ENCODE assay signal across 8 cellular contexts in genomic region chr13:60369242-60369641, GRCh38. TPM values are rescaled to one million over a fixed set of nuclear protein-coding genes. Genes with fewer than 3 reads are reported as not detected.
DNase-seq lines count a peak whose midpoint lies in the region; ATAC-seq, FAIRE-seq and TF ChIP-seq lines count a peak whose summit lies in the region.
"Had no signal": no experiment of that assay in that cellular context is flagged by ENCODE, and none has a peak within 500 bp of the region (broad histone marks: within the 10 kb centered on the region; RNA-seq: fewer than 3 reads in every experiment).

No MANE protein-coding gene starts in this region.

- no peak overlapping the region for H3K9ac ChIP-seq in astrocyte (ENCODE audit: low read length)

- H3K9me3 ChIP-seq in astrocyte (ENCODE audit: insufficient read depth, low read depth, low read length) (no peaks in the 10 kb centered on the region), osteoblast (ENCODE audit: low read depth, low read length) (no peaks in the 10 kb centered on the region)

- no peaks in the 10 kb centered on the region for H3K36me3 Mint-ChIP-seq in astrocyte (ENCODE audit: low read depth, unreplicated experiment)

- H2AFZ ChIP-seq in astrocyte (ENCODE audit: low read depth, low read length) (no peak overlapping the region), osteoblast (ENCODE audit: low read length) (no peak overlapping the region)

- no peaks in the 10 kb centered on the region for H3K27me3 Mint-ChIP-seq in astrocyte (ENCODE audit: low read depth, unreplicated experiment)
- peaks cover 14% of the 10 kb centered on the region for H3K27me3 Mint-ChIP-seq in stimulated activated naive CD8-positive, alpha-beta T cell treated with anti-CD3 and anti-CD28 coated beads, Interleukin-15, amount 100 ng/mL, for 72 hours

- no peaks in the 10 kb centered on the region for H3K9me3 Mint-ChIP-seq in astrocyte (ENCODE audit: unreplicated experiment)
- H3K9me3 Mint-ChIP-seq in stimulated activated naive CD8-positive, alpha-beta T cell treated with anti-CD3 and anti-CD28 coated beads, Interleukin-15, amount 100 ng/mL, for 72 hours = peaks cover 4 to 7% of the 10 kb centered on the region in 2 donors

- no peak overlapping the region for H3K27ac Mint-ChIP-seq in astrocyte (ENCODE audit: unreplicated experiment)
- H3K27ac Mint-ChIP-seq in stimulated activated naive CD8-positive, alpha-beta T cell treated with anti-CD3 and anti-CD28 coated beads, Interleukin-15, amount 100 ng/mL, for 72 hours = no peak overlapping the region

- peak; percentile 41 for TF ChIP-seq CTCF in astrocyte (IDR thresholded peaks at IDR 0.05; ENCODE audit: insufficient read depth, low read depth, low read length)
- peak; percentile 35 for TF ChIP-seq CTCF in osteoblast (IDR thresholded peaks at IDR 0.05; ENCODE audit: extremely low read depth, low read depth, low read length)

- H4K20me1 ChIP-seq in astrocyte (ENCODE audit: insufficient read depth, low read length) (no peaks in the 10 kb centered on the region), osteoblast (ENCODE audit: insufficient read depth, low read length) (no peaks in the 10 kb centered on the region)

- H3K4me2 ChIP-seq in astrocyte (ENCODE audit: low read length) (no peak overlapping the region), osteoblast (ENCODE audit: insufficient read depth, low read length) (no peak overlapping the region)

- H3K27me3 ChIP-seq in astrocyte (ENCODE audit: insufficient read depth, low read length) = no peaks in the 10 kb centered on the region
- no peaks in the 10 kb centered on the region for H3K27me3 ChIP-seq in osteoblast (ENCODE audit: insufficient read depth, low read length)

- no peak overlapping the region for H3K4me3 ChIP-seq in astrocyte (ENCODE audit: insufficient read depth, low read depth, low read length)
- no peak overlapping the region for H3K4me3 ChIP-seq in osteoblast (ENCODE audit: insufficient read depth, low read length)

- no peak for TF ChIP-seq POLR2A in GM12891 (IDR thresholded peaks at IDR 0.05; ENCODE audit: low read depth, low read length)

- no peaks in the 10 kb centered on the region for H3K4me1 ChIP-seq in astrocyte (ENCODE audit: insufficient read depth, low read length)
- no peaks in the 10 kb centered on the region for H3K4me1 ChIP-seq in osteoblast (ENCODE audit: insufficient read depth, low read length)

- H3K36me3 ChIP-seq in astrocyte (ENCODE audit: insufficient read depth, low read length) (no peaks in the 10 kb centered on the region), osteoblast (ENCODE audit: insufficient read depth, low read length) (no peaks in the 10 kb centered on the region)

- no peak overlapping the region for H3K4me3 Mint-ChIP-seq in astrocyte (ENCODE audit: unreplicated experiment)
- no peak overlapping the region for H3K4me3 Mint-ChIP-seq in stimulated activated naive CD8-positive, alpha-beta T cell treated with anti-CD3 and anti-CD28 coated beads, Interleukin-15, amount 100 ng/mL, for 72 hours

- ATAC-seq in HG02852 (IDR thresholded peaks at IDR 0.05; ENCODE audit: unreplicated experiment) (peak; percentile 65), HG02840 (IDR thresholded peaks at IDR 0.05; ENCODE audit: low FRiP score, unreplicated experiment) (no peak)
- ATAC-seq in stimulated activated naive CD8-positive, alpha-beta T cell treated with anti-CD3 and anti-CD28 coated beads, Interleukin-15, amount 100 ng/mL, for 72 hours = no peak
- ATAC-seq: right cardiac atrium had no signal

- no peaks in the 10 kb centered on the region for H3K79me2 ChIP-seq in astrocyte (ENCODE audit: insufficient read depth, low read length)
- H3K79me2 ChIP-seq in osteoblast (ENCODE audit: insufficient read depth, low read length) = no peaks in the 10 kb centered on the region

- peak; percentile 16 for FAIRE-seq in GM12891 (lab: Jason Lieb, UNC)
- FAIRE-seq in astrocyte (lab: Jason Lieb, UNC) = no peak

- DNase-seq in GM12891 (ENCODE audit: insufficient read length, low spot score) (no peak), astrocyte (ENCODE audit: low read depth) (no peak), osteoblast (ENCODE audit: insufficient read length, low spot score, missing footprints) (no peak), cortex of kidney (lab: John Stamatoyannopoulos, UW) (no peak)
- no peak for DNase-seq in stimulated activated naive CD8-positive, alpha-beta T cell treated with anti-CD3 and anti-CD28 coated beads, Interleukin-15, amount 100 ng/mL, for 72 hours
- DNase-seq: right cardiac atrium had no signal

- H3K27ac ChIP-seq in astrocyte (ENCODE audit: low read depth, low read length) = no peak overlapping the region
- no peak overlapping the region for H3K27ac ChIP-seq in osteoblast (ENCODE audit: low read depth, low read length)

- no peaks in the 10 kb centered on the region for H3K4me1 Mint-ChIP-seq in astrocyte (ENCODE audit: low read depth, unreplicated experiment)
- no peaks in the 10 kb centered on the region for H3K4me1 Mint-ChIP-seq in stimulated activated naive CD8-positive, alpha-beta T cell treated with anti-CD3 and anti-CD28 coated beads, Interleukin-15, amount 100 ng/mL, for 72 hours

TF ChIP-seq in GM12891, 5 proteins besides CTCF, POLR2A, EP300 and RAD21:
- TF ChIP-seq TAF1 (IDR thresholded peaks at IDR 0.05; ENCODE audit: low read depth, low read length) (no peak), PAX5 (IDR thresholded peaks at IDR 0.05; ENCODE audit: insufficient read depth, low read length, severe bottlenecking) (no peak), POU2F2 (IDR thresholded peaks at IDR 0.05; ENCODE audit: low read depth, low read length) (no peak), POLR2AphosphoS5 (IDR thresholded peaks at IDR 0.05; ENCODE audit: low read depth, low read length) (no peak), SPI1 (IDR thresholded peaks at IDR 0.05; ENCODE audit: low read depth, low read length) (no peak)

RNA-seq across cellular contexts. Expression of gene TDRD3, which starts 27.8 kb away (rescaled TPM):
- polyA plus RNA-seq in GM12891 (2012; ENCODE audit: low read depth, missing spikeins) = 6.8 TPM
- 9.7 and 10.7 TPM in 2 replicates for total RNA-seq in astrocyte
- 33.3 and 33.7 TPM in 2 replicates for total RNA-seq in osteoblast
